ENCODE assay signal across 1 cellular context in genomic region chr7:91266067-91266930, GRCh38.
TF ChIP-seq lines count a peak whose summit lies in the region.

No MANE protein-coding gene starts in this region.

TF ChIP-seq in IMR-90, 13 proteins besides CTCF, POLR2A, EP300 and RAD21 (continued from another document):
- no peak for TF ChIP-seq CEBPB (IDR thresholded peaks at IDR 0.05; ENCODE audit: low read depth, low read length)
